ENCODE assay signal across 12 cellular contexts in the genomic region with DNA sequence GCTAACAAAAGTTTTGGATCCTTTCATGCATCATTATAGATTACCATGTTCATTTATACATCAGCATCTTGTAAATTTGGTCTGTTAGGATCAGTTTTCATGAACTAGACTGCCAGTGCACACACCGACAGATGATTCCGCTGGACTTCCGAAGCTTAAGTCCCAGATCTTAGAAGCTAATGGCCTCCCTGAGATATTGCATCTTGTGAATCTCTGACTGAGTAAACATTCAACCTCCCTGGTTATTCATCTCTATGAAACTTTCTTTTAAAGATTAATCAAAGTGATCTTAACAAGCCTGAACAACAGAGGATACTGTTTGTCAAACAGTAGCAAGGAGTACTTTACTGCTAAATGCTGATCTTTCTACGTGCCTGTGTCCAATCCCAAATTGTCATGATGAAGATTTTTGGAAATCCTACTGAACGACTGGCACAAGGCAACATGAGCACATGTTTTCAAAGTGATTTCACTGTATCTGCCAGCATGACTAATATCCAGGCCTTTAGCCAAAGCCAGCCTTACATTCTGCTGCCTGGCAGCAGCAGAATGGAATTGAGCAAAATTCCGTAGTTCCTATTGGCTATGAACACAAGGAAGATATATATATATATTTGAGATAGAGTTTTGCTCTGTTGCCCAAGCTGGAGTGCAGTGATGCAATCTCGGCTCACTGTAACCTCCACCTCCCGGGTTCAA.
DNase-seq lines count a peak whose midpoint lies in the region; ATAC-seq and TF ChIP-seq lines count a peak whose summit lies in the region.
"Had no signal": no experiment of that assay in that cellular context is flagged by ENCODE, and none has a peak within 500 bp of the region (broad histone marks: within the 10 kb centered on the region; RNA-seq: fewer than 3 reads in every experiment).

No MANE protein-coding gene starts in this region.

- no peak overlapping the region for H3K27ac ChIP-seq in testis
- H3K27ac ChIP-seq: upper lobe of left lung had no signal

- no peaks in the 10 kb centered on the region for H3K9me3 Mint-ChIP-seq in activated T-helper 2 cell treated with anti-CD3 and anti-CD28 coated beads, Interferon-gamma antibody, Interleukin-2, Interleukin-4, amounts not matched to agents 10 μg/mL and 5 μg/mL and 100 μg/mL, durations not matched to agents 14 hours and 24 hours and 36 hours
- H3K9me3 Mint-ChIP-seq: activated naive CD8-positive, alpha-beta T cell treated with anti-CD3 and anti-CD28 coated beads, Interleukin-2, amount 10 ng/mL, durations not matched to agents 7 days and 5 days; neural crest cell; T-helper 1 cell treated with Interleukin-12 subunit alpha and Interleukin-12 subunit beta and Interleukin-4 antibody, amounts not matched to agents 30 μg/mL and 1 μg/mL, for 36 hours had no signal

- no peaks in the 10 kb centered on the region for H3K36me3 Mint-ChIP-seq in activated T-helper 2 cell treated with anti-CD3 and anti-CD28 coated beads, Interferon-gamma antibody, Interleukin-2, Interleukin-4, amounts not matched to agents 10 μg/mL and 5 μg/mL and 100 μg/mL, durations not matched to agents 14 hours and 24 hours and 36 hours (ENCODE audit: low read depth)
- H3K36me3 Mint-ChIP-seq: activated naive CD8-positive, alpha-beta T cell treated with anti-CD3 and anti-CD28 coated beads, Interleukin-2, amount 10 ng/mL, durations not matched to agents 7 days and 5 days had no signal

- DNase-seq in HS-27A (ENCODE audit: low read depth): peak; percentile 69
- DNase-seq in brain pericyte (ENCODE audit: low read depth, low spot score): peak; percentile 56
- peak; percentile 74 for DNase-seq in iris pigment epithelial cell (ENCODE audit: low read depth)
- DNase-seq in testis: peak; percentile 21
- no peak for DNase-seq in activated T-helper 2 cell treated with anti-CD3 and anti-CD28 coated beads, Interferon-gamma antibody, Interleukin-2, Interleukin-4, amounts not matched to agents 10 μg/mL and 5 μg/mL and 100 μg/mL, durations not matched to agents 14 hours and 24 hours and 36 hours (ENCODE audit: low spot score)
- DNase-seq in GM19240 (ENCODE audit: insufficient read length, low spot score): no peak
- DNase-seq: activated naive CD8-positive, alpha-beta T cell treated with anti-CD3 and anti-CD28 coated beads, Interleukin-2, amount 10 ng/mL, durations not matched to agents 7 days and 5 days had no signal

- H3K27me3 ChIP-seq in testis: no peaks in the 10 kb centered on the region
- H3K27me3 ChIP-seq: upper lobe of left lung had no signal

- no peaks in the 10 kb centered on the region for H3K9me3 ChIP-seq in testis
- H3K9me3 ChIP-seq: upper lobe of left lung had no signal

- intact Hi-C loops in testis (cut with DNase I; ENCODE audit: low total_unique reads): no loop called here
- intact Hi-C loops in activated T-helper 2 cell treated with anti-CD3 and anti-CD28 coated beads, Interferon-gamma antibody, Interleukin-2, Interleukin-4, amounts not matched to agents 10 μg/mL and 5 μg/mL and 100 μg/mL, durations not matched to agents 14 hours and 24 hours and 36 hours (cut with micrococcal nuclease): no loop called here

- ATAC-seq in HG02884 (IDR thresholded peaks at IDR 0.05; ENCODE audit: unreplicated experiment) (no peak), HG03521 (IDR thresholded peaks at IDR 0.05; ENCODE audit: unreplicated experiment) (no peak)

- no peak for TF ChIP-seq CTCF in testis (IDR thresholded peaks at IDR 0.05)

- no peak for TF ChIP-seq POLR2A in testis (IDR thresholded peaks at IDR 0.05)

- H3K4me1 Mint-ChIP-seq in activated T-helper 2 cell treated with anti-CD3 and anti-CD28 coated beads, Interferon-gamma antibody, Interleukin-2, Interleukin-4, amounts not matched to agents 10 μg/mL and 5 μg/mL and 100 μg/mL, durations not matched to agents 14 hours and 24 hours and 36 hours (ENCODE audit: low read depth): no peaks in the 10 kb centered on the region
- H3K4me1 Mint-ChIP-seq: activated naive CD8-positive, alpha-beta T cell treated with anti-CD3 and anti-CD28 coated beads, Interleukin-2, amount 10 ng/mL, durations not matched to agents 7 days and 5 days; neural crest cell had no signal

- H3K4me3 ChIP-seq in testis: no peak overlapping the region
- H3K4me3 ChIP-seq: upper lobe of left lung had no signal

- H3K4me1 ChIP-seq in testis: no peaks in the 10 kb centered on the region
- H3K4me1 ChIP-seq: upper lobe of left lung had no signal

- 83% methylated on average over 8 of the region's 8 CpGs for WGBS in testis, 2 donors

- H3K27me3 Mint-ChIP-seq in activated T-helper 2 cell treated with anti-CD3 and anti-CD28 coated beads, Interferon-gamma antibody, Interleukin-2, Interleukin-4, amounts not matched to agents 10 μg/mL and 5 μg/mL and 100 μg/mL, durations not matched to agents 14 hours and 24 hours and 36 hours (ENCODE audit: low read depth): no peaks in the 10 kb centered on the region
- H3K27me3 Mint-ChIP-seq: activated naive CD8-positive, alpha-beta T cell treated with anti-CD3 and anti-CD28 coated beads, Interleukin-2, amount 10 ng/mL, durations not matched to agents 7 days and 5 days had no signal

- H3K4me3 Mint-ChIP-seq in activated T-helper 2 cell treated with anti-CD3 and anti-CD28 coated beads, Interferon-gamma antibody, Interleukin-2, Interleukin-4, amounts not matched to agents 10 μg/mL and 5 μg/mL and 100 μg/mL, durations not matched to agents 14 hours and 24 hours and 36 hours (ENCODE audit: low read depth): no peak overlapping the region
- H3K4me3 Mint-ChIP-seq: activated naive CD8-positive, alpha-beta T cell treated with anti-CD3 and anti-CD28 coated beads, Interleukin-2, amount 10 ng/mL, durations not matched to agents 7 days and 5 days; neural crest cell; T-helper 1 cell treated with Interleukin-12 subunit alpha and Interleukin-12 subunit beta and Interleukin-4 antibody, amounts not matched to agents 30 μg/mL and 1 μg/mL, for 36 hours had no signal

- H3K27ac Mint-ChIP-seq in activated T-helper 2 cell treated with anti-CD3 and anti-CD28 coated beads, Interferon-gamma antibody, Interleukin-2, Interleukin-4, amounts not matched to agents 10 μg/mL and 5 μg/mL and 100 μg/mL, durations not matched to agents 14 hours and 24 hours and 36 hours: no peak overlapping the region
- H3K27ac Mint-ChIP-seq: activated naive CD8-positive, alpha-beta T cell treated with anti-CD3 and anti-CD28 coated beads, Interleukin-2, amount 10 ng/mL, durations not matched to agents 7 days and 5 days; T-helper 1 cell treated with Interleukin-12 subunit alpha and Interleukin-12 subunit beta and Interleukin-4 antibody, amounts not matched to agents 30 μg/mL and 1 μg/mL, for 36 hours had no signal

- H3K36me3 ChIP-seq in testis (ENCODE audit: low read depth, missing control alignments): no peaks in the 10 kb centered on the region
- H3K36me3 ChIP-seq: upper lobe of left lung had no signal

Comparison
In these comparisons a context has a peak if more than half of its experiments do, and no peak if none do; other contexts are left out.
1. DNase-seq: peak in HS-27A (single experiment), brain pericyte (single experiment), iris pigment epithelial cell (single experiment) and testis (single experiment); none in activated T-helper 2 cell treated with anti-CD3 and anti-CD28 coated beads, Interferon-gamma antibody, Interleukin-2, Interleukin-4, amounts not matched to agents 10 μg/mL and 5 μg/mL and 100 μg/mL, durations not matched to agents 14 hours and 24 hours and 36 hours (single experiment) and GM19240 (single experiment).